21 cellular contexts compared by ENCODE assay signal in genomic region chr2:2191110-2191707, GRCh38.
"Had no signal": no experiment of that assay in that cellular context is flagged by ENCODE, and none has a peak within 500 bp of the region (broad histone marks: within the 10 kb centered on the region; RNA-seq: fewer than 3 reads in every experiment).

No MANE protein-coding gene starts in this region.

- H3K4me1 ChIP-seq: gastrocnemius medialis, heart left ventricle, left ventricle myocardium inferior, upper lobe of right lung had no signal

- H3K36me3 ChIP-seq: gastrocnemius medialis, heart left ventricle, left ventricle myocardium inferior, upper lobe of right lung had no signal

- H3K4me3 ChIP-seq: gastrocnemius medialis, heart left ventricle, left ventricle myocardium inferior, upper lobe of right lung had no signal

- ATAC-seq: gastrocnemius medialis, heart left ventricle, upper lobe of right lung had no signal

- DNase-seq: activated CD4-positive, alpha-beta T cell treated with anti-CD3 and anti-CD28 coated beads, Interleukin-2, amount 10 ng/mL, durations not matched to agents 7 days and 5 days; activated CD4-positive, CD25-positive, alpha-beta regulatory T cell; activated CD8-positive, alpha-beta memory T cell treated with anti-CD3 and anti-CD28 coated beads, Interleukin-2, amount 50 U/mL, for 4 hours; activated effector memory CD4-positive, alpha-beta T cell treated with Interleukin-2 at 50 U/mL for 16 hours; activated naive CD4-positive, alpha-beta T cell treated with anti-CD3 and anti-CD28 coated beads, Interleukin-2, amount 10 ng/mL, durations not matched to agents 7 days and 5 days; activated T-cell treated with anti-CD3 and anti-CD28 coated beads, Interleukin-2, amount 50 U/mL, for 48 hours; aorta; cortex of kidney; erythroblast; gastrocnemius medialis; heart left ventricle; left ventricle myocardium inferior; mammary epithelial cell; midbrain; nephron progenitor cell; occipital lobe; posterior cingulate gyrus; stimulated activated CD8-positive, alpha-beta memory T cell treated with anti-CD3 and anti-CD28 coated beads, Interleukin-4, amount 100 ng/mL, for 48 hours; stimulated activated naive CD4-positive, alpha-beta T cell; upper lobe of right lung had no signal

- H3K9me3 ChIP-seq: gastrocnemius medialis, upper lobe of right lung had no signal

- FAIRE-seq: endometrium had no signal

- H3K27me3 ChIP-seq: upper lobe of right lung had no signal
